In genomic region chr2:71023553-71024243, GRCh38 we compare ENCODE assay signal across 8 cellular contexts. TPM values are rescaled to one million over a fixed set of nuclear protein-coding genes. Genes with fewer than 3 reads are reported as not detected.
DNase-seq lines count a peak whose midpoint lies in the region; ATAC-seq and TF ChIP-seq lines count a peak whose summit lies in the region.
"Not testable (repeated sequence)": the region's sequence is repeated elsewhere in the genome, so short reads cannot be mapped to it uniquely, and the experiment has no call there.

No MANE protein-coding gene starts in this region.

- H3K4me3 ChIP-seq in HEK293 (ENCODE audit: low read depth, low read length) = not testable (repeated sequence)

- POLR2A ChIA-PET in HEK293 (lab: Yijun Ruan, JAX) = not testable (repeated sequence)
- POLR2A ChIA-PET in activated CD8-positive, alpha-beta T cell treated with anti-CD3 and anti-CD28 coated beads, Interleukin-2, amount 10 ng/mL, durations not matched to agents 7 days and 5 days (lab: Charles Lee) = interaction anchor here (0.8 kb wide), 1 partner anchor 309 kb away, joined by 3 read pairs; no protein-coding TSS in a partner anchor

- H3K9me3 Mint-ChIP-seq in activated CD8-positive, alpha-beta T cell treated with anti-CD3 and anti-CD28 coated beads, Interleukin-2, amount 10 ng/mL, durations not matched to agents 7 days and 5 days (ENCODE audit: insufficient read depth) = not testable (repeated sequence)

- H3K9me3 ChIP-seq in HEK293 (ENCODE audit: control insufficient read depth, insufficient read depth, low read depth, low read length) = not testable (repeated sequence)

- H3K27me3 Mint-ChIP-seq in activated CD8-positive, alpha-beta T cell treated with anti-CD3 and anti-CD28 coated beads, Interleukin-2, amount 10 ng/mL, durations not matched to agents 7 days and 5 days (ENCODE audit: low read depth) = not testable (repeated sequence)

- TF ChIP-seq CTCF in HEK293 (tag by site-specific recombination; IDR thresholded peaks at IDR 0.05) = not testable (repeated sequence)
- TF ChIP-seq CTCF in foreskin keratinocyte (conservative IDR thresholded peaks at IDR 0.05) = peak; percentile 91

- not testable (repeated sequence) for H3K4me3 Mint-ChIP-seq in activated CD8-positive, alpha-beta T cell treated with anti-CD3 and anti-CD28 coated beads, Interleukin-2, amount 10 ng/mL, durations not matched to agents 7 days and 5 days

- DNase-seq in CD1c-positive myeloid dendritic cell (ENCODE audit: extremely low spot score) (peak; percentile 28), SW480 (ENCODE audit: low spot score) (peak; percentile 16), foreskin keratinocyte (peak; percentile 55 to 79)
- DNase-seq in activated CD8-positive, alpha-beta T cell treated with anti-CD3 and anti-CD28 coated beads, Interleukin-2, amount 10 ng/mL, durations not matched to agents 7 days and 5 days = peak; percentile 59
- DNase-seq in activated naive CD4-positive, alpha-beta T cell treated with anti-CD3 and anti-CD28 coated beads, Interleukin-2, amount 50 U/mL, for 16 hours = peak; percentile 80
- DNase-seq in stimulated activated CD4-positive, alpha-beta T cell treated with anti-CD3 and anti-CD28 coated beads, Interleukin-12 subunit alpha, Interleukin-12 subunit beta, amount 100 ng/mL, for 24 hours (ENCODE audit: low read depth in 2 of 2) = peak; percentile 57 to 61
- DNase-seq in stimulated activated CD8-positive, alpha-beta memory T cell treated with anti-CD3 and anti-CD28 coated beads, Interleukin-4, amount 100 ng/mL, for 4 hours (ENCODE audit: low read depth in 2 of 2, low spot score in 1 of 2) = peak; percentile 43 to 56

- H3K27ac Mint-ChIP-seq in activated CD8-positive, alpha-beta T cell treated with anti-CD3 and anti-CD28 coated beads, Interleukin-2, amount 10 ng/mL, durations not matched to agents 7 days and 5 days = not testable (repeated sequence)

- CTCF ChIA-PET in HEK293 (lab: Yijun Ruan, JAX) = interaction anchor here (0.8 kb wide), 1 partner anchor 168 kb away, joined by 3 read pairs; no protein-coding TSS in a partner anchor
- CTCF ChIA-PET in activated CD8-positive, alpha-beta T cell treated with anti-CD3 and anti-CD28 coated beads, Interleukin-2, amount 10 ng/mL, durations not matched to agents 7 days and 5 days (lab: Charles Lee) = interaction anchor here (0.8 to 2.0 kb wide), 5 partner anchors 39 to 487 kb away, joined by 3 to 11 read pairs (median 3); no protein-coding TSS in a partner anchor

- not testable (repeated sequence) for ATAC-seq in activated CD8-positive, alpha-beta T cell treated with anti-CD3 and anti-CD28 coated beads, Interleukin-2, amount 10 ng/mL, durations not matched to agents 7 days and 5 days; foreskin keratinocyte

- H3K36me3 Mint-ChIP-seq in activated CD8-positive, alpha-beta T cell treated with anti-CD3 and anti-CD28 coated beads, Interleukin-2, amount 10 ng/mL, durations not matched to agents 7 days and 5 days (ENCODE audit: low read depth) = not testable (repeated sequence)

- not testable (repeated sequence) for H3K27me3 ChIP-seq in foreskin keratinocyte

- not testable (repeated sequence) for H3K4me1 ChIP-seq in HEK293 (ENCODE audit: control insufficient read depth, insufficient read depth, low read length); foreskin keratinocyte

- not testable (repeated sequence) for H3K4me1 Mint-ChIP-seq in activated CD8-positive, alpha-beta T cell treated with anti-CD3 and anti-CD28 coated beads, Interleukin-2, amount 10 ng/mL, durations not matched to agents 7 days and 5 days (ENCODE audit: low read depth)

- H3K36me3 ChIP-seq in HEK293 (ENCODE audit: control insufficient read depth in 2 of 2, insufficient read depth in 1 of 2, low read length in 2 of 2) = not testable (repeated sequence)

- H3K27ac ChIP-seq in HEK293 (ENCODE audit: extremely low read depth, low read depth, low read length); foreskin keratinocyte: not testable (repeated sequence)

TF ChIP-seq in HEK293, 187 proteins besides CTCF, POLR2A, EP300 and RAD21:
- peak; percentile 33 for TF ChIP-seq ZNF654 (tag by site-specific recombination; IDR thresholded peaks at IDR 0.05; ENCODE audit: low read depth)

RNA-seq across cellular contexts. Expression of gene TEX261, which starts 29.0 kb away (rescaled TPM):
- total RNA-seq in activated CD8-positive, alpha-beta T cell treated with anti-CD3 and anti-CD28 coated beads, Interleukin-2, amount 10 ng/mL, durations not matched to agents 7 days and 5 days = 10 to 100 TPM; 55.9 to 59.4 TPM
- total RNA-seq in foreskin keratinocyte = 40.0 and 41.7 TPM in 2 replicates
- 32.6 and 35.5 TPM in 2 replicates for polyA plus RNA-seq in foreskin keratinocyte

RNA-seq across cellular contexts. Expression of gene NAGK, which starts 44.8 kb away (rescaled TPM):
- total RNA-seq in activated CD8-positive, alpha-beta T cell treated with anti-CD3 and anti-CD28 coated beads, Interleukin-2, amount 10 ng/mL, durations not matched to agents 7 days and 5 days = 10 to 100 TPM; 68.3 to 75.3 TPM
- total RNA-seq in foreskin keratinocyte = 52.2 and 81.9 TPM in 2 replicates
- 85.0 and 124 TPM in 2 replicates for polyA plus RNA-seq in foreskin keratinocyte

RNA-seq across cellular contexts. Expression of gene ANKRD53, which starts 45.3 kb away (rescaled TPM):
- total RNA-seq in activated CD8-positive, alpha-beta T cell treated with anti-CD3 and anti-CD28 coated beads, Interleukin-2, amount 10 ng/mL, durations not matched to agents 7 days and 5 days = not detected
- 0.24 and 0.28 TPM in 2 replicates for total RNA-seq in foreskin keratinocyte
- 0.18 and 0.28 TPM in 2 replicates for polyA plus RNA-seq in foreskin keratinocyte

Comparison
In these comparisons a context has a peak if more than half of its experiments do, and no peak if none do; other contexts are left out.
1. DNase-seq: peak in every context shown above with its lines; median percentile 80 in activated naive CD4-positive, alpha-beta T cell treated with anti-CD3 and anti-CD28 coated beads, Interleukin-2, amount 50 U/mL, for 16 hours; 67 in foreskin keratinocyte; 59 in activated CD8-positive, alpha-beta T cell treated with anti-CD3 and anti-CD28 coated beads, Interleukin-2, amount 10 ng/mL, durations not matched to agents 7 days and 5 days; 59 in stimulated activated CD4-positive, alpha-beta T cell treated with anti-CD3 and anti-CD28 coated beads, Interleukin-12 subunit alpha, Interleukin-12 subunit beta, amount 100 ng/mL, for 24 hours; 50 in stimulated activated CD8-positive, alpha-beta memory T cell treated with anti-CD3 and anti-CD28 coated beads, Interleukin-4, amount 100 ng/mL, for 4 hours; 28 in CD1c-positive myeloid dendritic cell; 16 in SW480.